In the genomic region with DNA sequence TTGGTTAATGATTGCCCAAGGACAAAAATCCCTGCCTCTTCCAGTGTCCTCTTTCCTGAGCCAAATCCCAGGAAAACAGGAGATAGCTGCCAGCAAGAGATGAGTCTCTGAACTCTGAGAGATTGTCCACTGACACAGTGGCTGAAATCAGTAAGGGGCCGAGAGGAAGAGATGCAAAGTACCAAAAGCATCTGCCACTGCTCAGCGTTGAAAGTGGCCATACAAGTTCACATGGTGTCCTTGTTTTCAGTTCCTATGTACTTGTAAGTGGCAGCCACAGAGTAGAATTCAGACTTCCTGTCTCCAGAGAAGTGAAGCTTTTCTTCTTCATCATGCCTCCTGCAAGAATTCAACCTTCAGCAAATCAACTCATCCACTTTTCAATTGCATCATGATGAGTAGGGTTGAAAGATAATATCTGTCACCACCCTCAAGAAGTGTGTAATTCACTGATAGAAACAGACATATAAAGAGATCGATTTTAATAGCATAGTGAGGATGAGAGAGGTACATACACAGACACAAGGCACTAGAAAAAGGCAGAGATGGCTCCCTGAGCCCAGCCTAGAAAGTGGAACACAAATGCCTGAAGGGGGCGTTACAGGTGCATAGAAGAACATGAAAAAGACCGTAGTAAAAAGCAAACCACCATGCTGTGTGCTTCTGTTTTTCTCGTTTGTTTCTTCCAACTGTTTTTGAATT, we compare ENCODE assay signal across 8 cellular contexts.
A peak's percentile ranks its signal among the peaks of the same experiment; 100 is the strongest.
DNase-seq lines count a peak whose midpoint lies in the region; ATAC-seq and TF ChIP-seq lines count a peak whose summit lies in the region.

No MANE protein-coding gene starts in this region.

- CTCF ChIA-PET in activated CD4-positive, alpha-beta T cell treated with anti-CD3 and anti-CD28 coated beads for 36 hours (lab: Charles Lee), result interaction anchor here (0.8 to 4.2 kb wide), 26 partner anchors 9 to 186 kb away, joined by 3 to 14 read pairs (median 4); no protein-coding TSS in a partner anchor

- TF ChIP-seq CTCF in endothelial cell (IDR thresholded peaks at IDR 0.05; ENCODE audit: unreplicated experiment), result peak; percentile 51

- peak overlapping the region; percentile 59 for H3K4me3 Mint-ChIP-seq in activated CD4-positive, alpha-beta T cell treated with anti-CD3 and anti-CD28 coated beads for 36 hours
- no peak overlapping the region for H3K4me3 Mint-ChIP-seq in endothelial cell (ENCODE audit: unreplicated experiment)

- peak; percentile 56 for TF ChIP-seq POLR2A in GM18505 (IDR thresholded peaks at IDR 0.05; ENCODE audit: borderline replicate concordance, extremely low read depth, insufficient read depth, insufficient read length)

- H3K27me3 Mint-ChIP-seq in activated CD4-positive, alpha-beta T cell treated with anti-CD3 and anti-CD28 coated beads for 36 hours, result no peaks in the 10 kb centered on the region
- no peaks in the 10 kb centered on the region for H3K27me3 Mint-ChIP-seq in endothelial cell (ENCODE audit: unreplicated experiment)

- H3K9me3 Mint-ChIP-seq in activated CD4-positive, alpha-beta T cell treated with anti-CD3 and anti-CD28 coated beads for 36 hours (ENCODE audit: low read depth), result no peaks in the 10 kb centered on the region
- H3K9me3 Mint-ChIP-seq in endothelial cell (ENCODE audit: unreplicated experiment), result no peaks in the 10 kb centered on the region

- ATAC-seq in GM18505 (IDR thresholded peaks at IDR 0.05; ENCODE audit: unreplicated experiment) (peak; percentile 61), HG02852 (IDR thresholded peaks at IDR 0.05; ENCODE audit: unreplicated experiment) (peak; percentile 69)
- peak; percentile 96 for ATAC-seq in activated CD4-positive, alpha-beta T cell treated with anti-CD3 and anti-CD28 coated beads for 36 hours

- POLR2A ChIA-PET in activated CD4-positive, alpha-beta T cell treated with anti-CD3 and anti-CD28 coated beads for 36 hours (lab: Charles Lee), result interaction anchor here (0.5 to 1.3 kb wide), 6 partner anchors 25 to 145 kb away, joined by 3 to 5 read pairs (median 3); no protein-coding TSS in a partner anchor

- H3K4me1 Mint-ChIP-seq in activated CD4-positive, alpha-beta T cell treated with anti-CD3 and anti-CD28 coated beads for 36 hours, result peaks cover 74% of the 10 kb centered on the region
- no peaks in the 10 kb centered on the region for H3K4me1 Mint-ChIP-seq in endothelial cell (ENCODE audit: unreplicated experiment)

- H3K27ac Mint-ChIP-seq in activated CD4-positive, alpha-beta T cell treated with anti-CD3 and anti-CD28 coated beads for 36 hours, result peak overlapping the region; percentile 94
- H3K27ac Mint-ChIP-seq in endothelial cell (ENCODE audit: unreplicated experiment), result no peak overlapping the region

- H3K36me3 Mint-ChIP-seq in activated CD4-positive, alpha-beta T cell treated with anti-CD3 and anti-CD28 coated beads for 36 hours (ENCODE audit: low read depth), result peaks cover 15% of the 10 kb centered on the region
- H3K36me3 Mint-ChIP-seq in endothelial cell (ENCODE audit: low read depth, unreplicated experiment), result no peaks in the 10 kb centered on the region

- DNase-seq in AG08395 (ENCODE audit: low spot score), result peak; percentile 35
- peak; percentile 46 for DNase-seq in NCI-H1694 treated with DMSO at 0.1 percent for 48 hours (lab: John Stamatoyannopoulos, UW)
- DNase-seq in activated CD4-positive, alpha-beta T cell treated with anti-CD3 and anti-CD28 coated beads for 36 hours, result peak; percentile 82
- peak; percentile 29 for DNase-seq in endothelial cell (ENCODE audit: low spot score)
- peak; percentile 31 to 51 for DNase-seq in stimulated activated CD4-positive, alpha-beta T cell treated with anti-CD3 and anti-CD28 coated beads, Interleukin-12 subunit alpha, Interleukin-12 subunit beta, amount 100 ng/mL, for 24 hours (ENCODE audit: low read depth in 2 of 2)
- no peak for DNase-seq in NCI-H345 treated with DMSO at 0.1 percent for 48 hours (lab: John Stamatoyannopoulos, UW; ENCODE audit: unreplicated experiment)

- intact Hi-C loops in activated CD4-positive, alpha-beta T cell treated with anti-CD3 and anti-CD28 coated beads for 36 hours (cut with DNase I, micrococcal nuclease), result loop anchor here (1.0 to 2.0 kb wide), 12 partner anchors 25 to 313 kb away; a partner anchor contains a TSS
